In genomic region chr17:33433581-33433980, GRCh38 we compare ENCODE assay signal across 25 cellular contexts.
"Had no signal": no experiment of that assay in that cellular context is flagged by ENCODE, and none has a peak within 500 bp of the region (broad histone marks: within the 10 kb centered on the region; RNA-seq: fewer than 3 reads in every experiment).

No MANE protein-coding gene starts in this region.

- H3K4me3 ChIP-seq: stomach, suprapubic skin, testis, thoracic aorta, thyroid gland, tibial artery, tibial nerve, transverse colon, upper lobe of left lung, upper lobe of right lung, uterus, vagina had no signal

- ATAC-seq: stimulated activated effector memory CD8-positive, alpha-beta T cell treated with anti-CD3 and anti-CD28 coated beads, Interleukin-12 subunit alpha, Interleukin-12 subunit beta, amount 100 ng/mL, for 72 hours; stimulated activated memory B cell treated with anti-CD40 and anti-IgM and Interleukin-4, amounts not matched to agents 10 μg/mL and 1 μg/mL and 100 μg/mL, for 72 hours; stimulated activated naive B cell treated with anti-CD40 and anti-IgM and Interleukin-4, amounts not matched to agents 10 μg/mL and 1 μg/mL and 100 μg/mL, for 72 hours; stimulated activated naive CD8-positive, alpha-beta T cell treated with anti-CD3 and anti-CD28 coated beads, Interleukin-15, amount 100 ng/mL, for 72 hours; stimulated activated naive CD8-positive, alpha-beta T cell treated with anti-CD3 and anti-CD28 coated beads, Interleukin-15, Interleukin-2, amounts not matched to agents 100 U/mL and 50 U/mL, for 24 hours; upper lobe of right lung had no signal

- H3K27me3 ChIP-seq: stomach, testis, thyroid gland, tibial artery, tibial nerve, transverse colon, upper lobe of left lung, upper lobe of right lung, uterus, vagina had no signal

- H3K27ac ChIP-seq: stomach, suprapubic skin, testis, thoracic aorta, thyroid gland, tibial artery, tibial nerve, transverse colon, upper lobe of left lung, upper lobe of right lung, uterus, vagina had no signal

- DNase-seq: stimulated activated CD4-positive, alpha-beta T cell treated with anti-CD3 and anti-CD28 coated beads, Interleukin-2, amount 100 ng/mL, for 48 hours; stimulated activated CD4-positive, alpha-beta T cell treated with anti-CD3 and anti-CD28 coated beads, Interleukin-4, amount 100 ng/mL, for 1 hour; stimulated activated CD4-positive, alpha-beta T cell treated with anti-CD3 and anti-CD28 coated beads, Interleukin-4, amount 100 ng/mL, for 24 hours; stimulated activated CD4-positive, alpha-beta T cell treated with anti-CD3 and anti-CD28 coated beads, Interleukin-4, amount 100 ng/mL, for 4 hours; stimulated activated CD8-positive, alpha-beta memory T cell treated with anti-CD3 and anti-CD28 coated beads, Interleukin-4, amount 100 ng/mL, for 48 hours; stimulated activated naive B cell treated with anti-CD40 and anti-IgM and Interleukin-4, amounts not matched to agents 10 μg/mL and 1 μg/mL and 100 μg/mL, for 72 hours; stimulated activated naive CD4-positive, alpha-beta T cell; stimulated activated naive CD4-positive, alpha-beta T cell treated with Interleukin-2 at 50 U/mL for 16 hours; stimulated activated naive CD8-positive, alpha-beta T cell treated with anti-CD3 and anti-CD28 coated beads, Interleukin-15, amount 100 ng/mL, for 72 hours; stimulated activated naive CD8-positive, alpha-beta T cell treated with anti-CD3 and anti-CD28 coated beads, Interleukin-15, Interleukin-2, amounts not matched to agents 100 U/mL and 50 U/mL, for 24 hours; stomach; substantia nigra; testis; thyroid gland; tibial artery; transverse colon; upper lobe of left lung; upper lobe of right lung; uterus had no signal

- H3K4me1 ChIP-seq: stomach, suprapubic skin, testis, thyroid gland, tibial artery, tibial nerve, transverse colon, upper lobe of left lung, upper lobe of right lung, uterus, vagina had no signal

- H3K9me3 ChIP-seq: suprapubic skin, testis, thoracic aorta, thyroid gland, tibial artery, transverse colon, upper lobe of left lung, upper lobe of right lung, uterus, vagina had no signal

- H3K36me3 ChIP-seq: stomach, suprapubic skin, thoracic aorta, thyroid gland, tibial artery, tibial nerve, transverse colon, upper lobe of left lung, upper lobe of right lung, uterus, vagina had no signal
